Comparison of ENCODE assay signal across 1 cellular context in genomic region chr15:43105778-43106485, GRCh38.
TF ChIP-seq lines count a peak whose summit lies in the region.

Gene UBR1 (minus strand): TSS chr15:43106038. CDS start chr15:43106022, 16 bp downstream.

TF ChIP-seq in K562, 482 proteins besides CTCF, POLR2A, EP300 and RAD21 (continued from another document and continues in another):
- TF ChIP-seq ZHX1 (conservative IDR thresholded peaks at IDR 0.05; ENCODE audit: low read length) (no peak; the same call in 1 of the 2 replicates), ZNF277 (CRISPR knock-in tag; IDR thresholded peaks at IDR 0.05; ENCODE audit: borderline replicate concordance) (no peak), SUPT5H (IDR thresholded peaks at IDR 0.05) (peak; percentile 88), AFF1 (IDR thresholded peaks at IDR 0.05; ENCODE audit: low read depth in 1 of 2, partially characterized antibody in 2 of 2) (no peak), NR1H2 (CRISPR knock-in tag; IDR thresholded peaks at IDR 0.05) (no peak), SAFB2 (IDR thresholded peaks at IDR 0.05; ENCODE audit: borderline replicate concordance, low read depth, low read length, severe bottlenecking) (no peak), SLC30A9 (CRISPR knock-in tag; IDR thresholded peaks at IDR 0.05) (no peak), PHF8 (IDR thresholded peaks at IDR 0.05; ENCODE audit: borderline replicate concordance, low read length) (peak; percentile 73; the same call in 1 of the 2 replicates), HNRNPLL (IDR thresholded peaks at IDR 0.05; ENCODE audit: low read depth, low read length, poor library complexity, severe bottlenecking) (peak; percentile 41), XRCC4 (IDR thresholded peaks at IDR 0.05; ENCODE audit: extremely low read depth, insufficient read depth, insufficient read length) (no peak), ZNF592 (IDR thresholded peaks at IDR 0.05) (no peak; the same call in 1 of the 2 replicates), NFRKB (IDR thresholded peaks at IDR 0.05; ENCODE audit: low read depth) (0 out of 2 replicates have a peak, but pooled peaks have one; percentile 65), KDM5B (IDR thresholded peaks at IDR 0.05; ENCODE audit: insufficient replicate concordance, low read depth, low read length) (peak; percentile 71), ELF4 (CRISPR knock-in tag; IDR thresholded peaks at IDR 0.05) (0 out of 2 replicates have a peak, but pooled peaks have one; percentile 34), PTTG1 (tag; IDR thresholded peaks at IDR 0.05; ENCODE audit: low read depth) (no peak), HDAC2 (IDR thresholded peaks at IDR 0.05) (peak; percentile 42; the same call in 1 of the 2 replicates), SMAD3 (CRISPR knock-in tag; conservative IDR thresholded peaks at IDR 0.05) (no peak), E2F6 (IDR thresholded peaks at IDR 0.05; ENCODE audit: borderline replicate concordance in 1 of 2, extremely low read depth in 1 of 2, insufficient read depth in 1 of 2, insufficient read length in 1 of 2, low read depth in 1 of 2, low read length in 1 of 2, poor library complexity in 1 of 2, severe bottlenecking in 1 of 2) (no peak), ATF7 (IDR thresholded peaks at IDR 0.05) (peak; percentile 71), ZBED1 (IDR thresholded peaks at IDR 0.05) (no peak), CREM (IDR thresholded peaks at IDR 0.05; ENCODE audit: low read depth) (peak; percentile 91), C11orf30 (IDR thresholded peaks at IDR 0.05; ENCODE audit: low read depth) (peak; percentile 25), RBM39 (optimal IDR thresholded peaks at IDR 0.05; ENCODE audit: low read depth, low read length) (peak; percentile 18), THRA (IDR thresholded peaks at IDR 0.05) (no peak), SETDB1 (IDR thresholded peaks at IDR 0.05; ENCODE audit: low read length) (no peak), XRCC5 (IDR thresholded peaks at IDR 0.05; ENCODE audit: low read depth, low read length) (0 out of 2 replicates have a peak, but pooled peaks have one; percentile 47), RBM15 (IDR thresholded peaks at IDR 0.05; ENCODE audit: insufficient read depth, low read length) (no peak), E2F3 (CRISPR knock-in tag; IDR thresholded peaks at IDR 0.05) (0 out of 2 replicates have a peak, but pooled peaks have one; percentile 14), PPARD (CRISPR knock-in tag; IDR thresholded peaks at IDR 0.05) (no peak), ATF3 (IDR thresholded peaks at IDR 0.05) (no peak), ATF3 (CRISPR knock-in tag; conservative IDR thresholded peaks at IDR 0.05) (no peak; the same call in 1 of the 2 replicates), LCOR (CRISPR knock-in tag; IDR thresholded peaks at IDR 0.05) (0 out of 2 replicates have a peak, but pooled peaks have one; percentile 57), CREB3L1 (IDR thresholded peaks at IDR 0.05; ENCODE audit: borderline replicate concordance, low read depth) (peak; percentile 35; the same call in 1 of the 2 replicates), TAF1 (IDR thresholded peaks at IDR 0.05; ENCODE audit: control insufficient read depth, extremely low read depth, insufficient read depth, low read length, severe bottlenecking) (peak; percentile 79), MTA1 (IDR thresholded peaks at IDR 0.05; ENCODE audit: borderline replicate concordance) (peak; percentile 25; the same call in 1 of the 2 replicates), FOXK1 (CRISPR knock-in tag; IDR thresholded peaks at IDR 0.05; ENCODE audit: borderline replicate concordance) (no peak), RNF2 (IDR thresholded peaks at IDR 0.05) (no peak), BDP1 (IDR thresholded peaks at IDR 0.05; ENCODE audit: insufficient read depth, insufficient read length) (no peak), MTA3 (IDR thresholded peaks at IDR 0.05; ENCODE audit: borderline replicate concordance) (peak; percentile 36; the same call in 1 of the 2 replicates), SOX6 (IDR thresholded peaks at IDR 0.05) (0 out of 2 replicates have a peak, but pooled peaks have one; percentile 21), ZNF395 (CRISPR knock-in tag; IDR thresholded peaks at IDR 0.05) (peak; percentile 70; the same call in 1 of the 2 replicates), MEIS2 (IDR thresholded peaks at IDR 0.05; ENCODE audit: partially characterized antibody) (peak; percentile 44), ZBTB8A (IDR thresholded peaks at IDR 0.05; ENCODE audit: partially characterized antibody) (no peak)
